In the genomic region with DNA sequence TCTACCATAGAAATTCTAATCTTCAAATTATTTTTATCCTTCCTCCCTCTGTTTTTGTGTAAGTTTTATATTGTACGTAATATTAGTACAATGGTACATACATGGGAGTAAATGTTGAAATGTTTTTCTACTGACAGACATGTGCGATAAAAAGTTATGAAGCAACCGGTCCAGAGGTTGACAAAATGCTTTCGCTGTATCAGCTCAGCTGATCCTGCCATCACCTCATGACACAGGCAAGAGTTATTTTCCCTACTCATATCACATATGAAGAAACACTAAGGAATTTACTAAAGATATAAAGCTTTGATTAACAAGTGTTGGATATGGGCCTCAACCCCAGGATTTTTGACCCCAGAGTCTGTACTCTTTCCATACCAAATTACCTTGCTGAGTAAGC, we compare ENCODE assay signal across 29 cellular contexts.
"Had no signal": no experiment of that assay in that cellular context is flagged by ENCODE, and none has a peak within 500 bp of the region (broad histone marks: within the 10 kb centered on the region; RNA-seq: fewer than 3 reads in every experiment).

No MANE protein-coding gene starts in this region.

- H3K27ac Mint-ChIP-seq: activated CD4-positive, alpha-beta memory T cell treated with anti-CD3 and anti-CD28 coated beads, Interleukin-2, amount 10 ng/mL, durations not matched to agents 7 days and 5 days; activated CD4-positive, alpha-beta T cell treated with anti-CD3 and anti-CD28 coated beads for 36 hours; activated naive CD8-positive, alpha-beta T cell treated with anti-CD3 and anti-CD28 coated beads, Interleukin-2, amount 10 ng/mL, durations not matched to agents 7 days and 5 days; activated T-helper 2 cell treated with anti-CD3 and anti-CD28 coated beads, Interferon-gamma antibody, Interleukin-2, Interleukin-4, amounts not matched to agents 10 μg/mL and 5 μg/mL and 100 μg/mL, durations not matched to agents 14 hours and 24 hours and 36 hours had no signal

- H3K9ac ChIP-seq: KMS-11, SK-N-SH had no signal

- H3K4me3 ChIP-seq: adrenal gland, body of pancreas, cardiac muscle cell, SJCRH30 had no signal

- DNase-seq: activated CD4-positive, alpha-beta memory T cell treated with anti-CD3 and anti-CD28 coated beads, Interleukin-2, amount 10 ng/mL, durations not matched to agents 7 days and 5 days; activated CD4-positive, alpha-beta T cell treated with anti-CD3 and anti-CD28 coated beads for 36 hours; activated CD4-positive, alpha-beta T cell treated with anti-CD3 and anti-CD28 coated beads, Interleukin-2, amount 50 U/mL, for 1 hour; activated gamma-delta T cell treated with Interleukin-2 at 50 U/mL for 16 hours; activated naive CD4-positive, alpha-beta T cell treated with anti-CD3 and anti-CD28 coated beads, Interleukin-2, amount 50 U/mL, for 16 hours; activated naive CD8-positive, alpha-beta T cell treated with anti-CD3 and anti-CD28 coated beads, Interleukin-2, amount 10 ng/mL, durations not matched to agents 7 days and 5 days; activated T-cell treated with anti-CD3 and anti-CD28 coated beads for 4 hours; activated T-cell treated with anti-CD3 and anti-CD28 coated beads, Interleukin-2, amount 50 U/mL, for 48 hours; adrenal gland; aorta; body of pancreas; NCI-H1092; NCI-H1417; NCI-H2029; NCI-H2107; NCI-H2171 treated with DMSO at 0.1 percent for 48 hours; NCI-H345; NCI-H510A; NCI-H69; NK-92 treated with Interleukin-12 subunit alpha and Interleukin-12 subunit beta, amount 100 ng/mL, for 24 hours; OCI-M1; RPMI8226; SJCRH30; SK-N-SH; T-helper 1 cell had no signal

- H3K27ac ChIP-seq: adrenal gland, body of pancreas, cardiac muscle cell, KMS-11, SJCRH30, VCaP had no signal

- H3K4me2 ChIP-seq: KMS-11, SK-N-SH had no signal

- H3K9me3 ChIP-seq: body of pancreas, SK-N-SH had no signal

- H3K36me3 Mint-ChIP-seq: activated naive CD8-positive, alpha-beta T cell treated with anti-CD3 and anti-CD28 coated beads, Interleukin-2, amount 10 ng/mL, durations not matched to agents 7 days and 5 days had no signal

- H3K4me1 ChIP-seq: adrenal gland, body of pancreas had no signal

- H3K27me3 ChIP-seq: adrenal gland, body of pancreas, cardiac muscle cell, SJCRH30 had no signal

- H3K4me1 Mint-ChIP-seq: activated CD4-positive, alpha-beta memory T cell treated with anti-CD3 and anti-CD28 coated beads, Interleukin-2, amount 10 ng/mL, durations not matched to agents 7 days and 5 days; activated CD4-positive, alpha-beta T cell treated with anti-CD3 and anti-CD28 coated beads for 36 hours; activated naive CD8-positive, alpha-beta T cell treated with anti-CD3 and anti-CD28 coated beads, Interleukin-2, amount 10 ng/mL, durations not matched to agents 7 days and 5 days had no signal

- H3K36me3 ChIP-seq: adrenal gland, cardiac muscle cell, SJCRH30 had no signal

- H3K4me3 Mint-ChIP-seq: activated CD4-positive, alpha-beta memory T cell treated with anti-CD3 and anti-CD28 coated beads, Interleukin-2, amount 10 ng/mL, durations not matched to agents 7 days and 5 days; activated CD4-positive, alpha-beta T cell treated with anti-CD3 and anti-CD28 coated beads for 36 hours; activated naive CD8-positive, alpha-beta T cell treated with anti-CD3 and anti-CD28 coated beads, Interleukin-2, amount 10 ng/mL, durations not matched to agents 7 days and 5 days had no signal

- H3K27me3 Mint-ChIP-seq: activated CD4-positive, alpha-beta memory T cell treated with anti-CD3 and anti-CD28 coated beads, Interleukin-2, amount 10 ng/mL, durations not matched to agents 7 days and 5 days; activated CD4-positive, alpha-beta T cell treated with anti-CD3 and anti-CD28 coated beads for 36 hours; activated naive CD8-positive, alpha-beta T cell treated with anti-CD3 and anti-CD28 coated beads, Interleukin-2, amount 10 ng/mL, durations not matched to agents 7 days and 5 days had no signal

- H3K9me3 Mint-ChIP-seq: activated CD4-positive, alpha-beta memory T cell treated with anti-CD3 and anti-CD28 coated beads, Interleukin-2, amount 10 ng/mL, durations not matched to agents 7 days and 5 days; activated naive CD8-positive, alpha-beta T cell treated with anti-CD3 and anti-CD28 coated beads, Interleukin-2, amount 10 ng/mL, durations not matched to agents 7 days and 5 days; activated T-helper 2 cell treated with anti-CD3 and anti-CD28 coated beads, Interferon-gamma antibody, Interleukin-2, Interleukin-4, amounts not matched to agents 10 μg/mL and 5 μg/mL and 100 μg/mL, durations not matched to agents 14 hours and 24 hours and 36 hours had no signal
